In the genomic region with DNA sequence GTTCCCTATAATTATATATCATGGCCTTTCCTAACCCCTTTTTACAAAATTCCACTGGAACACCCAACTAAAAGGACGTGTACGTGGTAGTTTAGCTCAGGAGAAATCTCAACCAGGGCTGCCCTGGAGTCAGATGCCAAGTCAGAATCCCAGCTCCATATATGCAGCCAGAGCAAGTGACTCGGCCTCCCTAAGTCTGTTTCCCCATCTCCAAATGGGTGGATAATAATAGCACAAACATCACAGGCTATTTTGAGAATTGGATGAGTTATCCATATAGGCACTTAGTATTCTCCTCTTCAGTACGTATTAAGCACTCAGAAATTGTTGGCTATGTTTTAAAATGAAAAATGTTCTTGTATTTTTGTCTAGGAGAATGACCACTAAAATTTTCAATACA, we compare ENCODE assay signal across 22 cellular contexts.
"Had no signal": no experiment of that assay in that cellular context is flagged by ENCODE, and none has a peak within 500 bp of the region (broad histone marks: within the 10 kb centered on the region; RNA-seq: fewer than 3 reads in every experiment).

No MANE protein-coding gene starts in this region.

- H3K4me1 ChIP-seq: pancreas, right lobe of liver, tibial artery, upper lobe of left lung, uterus had no signal

- H3K9me3 ChIP-seq: mucosa of descending colon, pancreas, right lobe of liver, tibial artery, upper lobe of left lung, uterus had no signal

- H3K4me3 ChIP-seq: coronary artery, lung, mucosa of descending colon, pancreas, right lobe of liver, smooth muscle cell, tibial artery, upper lobe of left lung, uterus had no signal

- H3K27ac ChIP-seq: coronary artery, pancreas, right lobe of liver, tibial artery, upper lobe of left lung, uterus had no signal

- FAIRE-seq: keratinocyte, pancreas had no signal

- H3K36me3 ChIP-seq: pancreas, right lobe of liver, tibial artery, upper lobe of left lung, uterus had no signal

- DNase-seq: dermis blood vessel endothelial cell; foreskin melanocyte; mucosa of descending colon; naive thymus-derived CD8-positive, alpha-beta T cell; nephron progenitor cell; occipital lobe; pancreas; retina; right lobe of liver; stimulated activated CD4-positive, alpha-beta T cell treated with anti-CD3 and anti-CD28 coated beads, Interleukin-12 subunit alpha, Interleukin-12 subunit beta, amount 100 ng/mL, for 4 hours; stimulated activated CD4-positive, alpha-beta T cell treated with anti-CD3 and anti-CD28 coated beads, Interleukin-1b, Interleukin-23, amount 100 ng/mL, for 48 hours; stimulated activated CD4-positive, alpha-beta T cell treated with anti-CD3 and anti-CD28 coated beads, Interleukin-4, amount 100 ng/mL, for 1 hour; stimulated activated CD8-positive, alpha-beta memory T cell treated with anti-CD3 and anti-CD28 coated beads, Interleukin-4, amount 100 ng/mL, for 48 hours; stimulated activated naive CD4-positive, alpha-beta T cell; stimulated activated naive CD8-positive, alpha-beta T cell treated with anti-CD3 and anti-CD28 coated beads, Interleukin-15, amount 100 ng/mL, for 72 hours; tibial artery; upper lobe of left lung; uterus had no signal

- H3K27me3 ChIP-seq: pancreas, right lobe of liver, tibial artery, upper lobe of left lung, uterus had no signal

- H3K4me2 ChIP-seq: smooth muscle cell had no signal
